ENCODE assay signal across 1 cellular context in genomic region chr6:3732345-3733141, GRCh38.
TF ChIP-seq lines count a peak whose summit lies in the region.

No MANE protein-coding gene starts in this region.

TF ChIP-seq in GM12878, 131 proteins besides CTCF, POLR2A, EP300 and RAD21 (continued from another document):
- TF ChIP-seq, protein P1, sequence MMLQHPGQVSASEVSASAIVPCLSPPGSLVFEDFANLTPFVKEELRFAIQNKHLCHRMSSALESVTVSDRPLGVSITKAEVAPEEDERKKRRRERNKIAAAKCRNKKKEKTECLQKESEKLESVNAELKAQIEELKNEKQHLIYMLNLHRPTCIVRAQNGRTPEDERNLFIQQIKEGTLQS (IDR thresholded peaks at IDR 0.05; ENCODE audit: borderline replicate concordance, extremely low read depth, low read depth, low read length) = no peak
- TF ChIP-seq IKZF1 (conservative IDR thresholded peaks at IDR 0.05) = no peak
- no peak for TF ChIP-seq SMAD5 (IDR thresholded peaks at IDR 0.05; ENCODE audit: low read depth)
- no peak for TF ChIP-seq BMI1 (IDR thresholded peaks at IDR 0.05; ENCODE audit: borderline replicate concordance)
- no peak for TF ChIP-seq MYC (IDR thresholded peaks at IDR 0.05; ENCODE audit: insufficient read depth, insufficient read length, insufficient replicate concordance, low read length, severe bottlenecking)
- TF ChIP-seq RFX5 (IDR thresholded peaks at IDR 0.05; ENCODE audit: low read depth, low read length) = no peak
- TF ChIP-seq ZNF217 (IDR thresholded peaks at IDR 0.05) = no peak
- TF ChIP-seq, protein P2, sequence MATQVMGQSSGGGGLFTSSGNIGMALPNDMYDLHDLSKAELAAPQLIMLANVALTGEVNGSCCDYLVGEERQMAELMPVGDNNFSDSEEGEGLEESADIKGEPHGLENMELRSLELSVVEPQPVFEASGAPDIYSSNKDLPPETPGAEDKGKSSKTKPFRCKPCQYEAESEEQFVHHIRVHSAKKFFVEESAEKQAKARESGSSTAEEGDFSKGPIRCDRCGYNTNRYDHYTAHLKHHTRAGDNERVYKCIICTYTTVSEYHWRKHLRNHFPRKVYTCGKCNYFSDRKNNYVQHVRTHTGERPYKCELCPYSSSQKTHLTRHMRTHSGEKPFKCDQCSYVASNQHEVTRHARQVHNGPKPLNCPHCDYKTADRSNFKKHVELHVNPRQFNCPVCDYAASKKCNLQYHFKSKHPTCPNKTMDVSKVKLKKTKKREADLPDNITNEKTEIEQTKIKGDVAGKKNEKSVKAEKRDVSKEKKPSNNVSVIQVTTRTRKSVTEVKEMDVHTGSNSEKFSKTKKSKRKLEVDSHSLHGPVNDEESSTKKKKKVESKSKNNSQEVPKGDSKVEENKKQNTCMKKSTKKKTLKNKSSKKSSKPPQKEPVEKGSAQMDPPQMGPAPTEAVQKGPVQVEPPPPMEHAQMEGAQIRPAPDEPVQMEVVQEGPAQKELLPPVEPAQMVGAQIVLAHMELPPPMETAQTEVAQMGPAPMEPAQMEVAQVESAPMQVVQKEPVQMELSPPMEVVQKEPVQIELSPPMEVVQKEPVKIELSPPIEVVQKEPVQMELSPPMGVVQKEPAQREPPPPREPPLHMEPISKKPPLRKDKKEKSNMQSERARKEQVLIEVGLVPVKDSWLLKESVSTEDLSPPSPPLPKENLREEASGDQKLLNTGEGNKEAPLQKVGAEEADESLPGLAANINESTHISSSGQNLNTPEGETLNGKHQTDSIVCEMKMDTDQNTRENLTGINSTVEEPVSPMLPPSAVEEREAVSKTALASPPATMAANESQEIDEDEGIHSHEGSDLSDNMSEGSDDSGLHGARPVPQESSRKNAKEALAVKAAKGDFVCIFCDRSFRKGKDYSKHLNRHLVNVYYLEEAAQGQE (IDR thresholded peaks at IDR 0.05; ENCODE audit: low read depth, low read length) = no peak
- no peak for TF ChIP-seq JUND (IDR thresholded peaks at IDR 0.05; ENCODE audit: low read depth, low read length)
- no peak for TF ChIP-seq NRF1 (conservative IDR thresholded peaks at IDR 0.05; ENCODE audit: low read depth, low read length)
- no peak for TF ChIP-seq ZNF592 (IDR thresholded peaks at IDR 0.05)
- no peak for TF ChIP-seq ZNF24 (IDR thresholded peaks at IDR 0.05)
- TF ChIP-seq CREM (IDR thresholded peaks at IDR 0.05; ENCODE audit: low read depth) = no peak
- no peak for TF ChIP-seq FOXM1 (IDR thresholded peaks at IDR 0.05; ENCODE audit: low read depth, low read length)
- TF ChIP-seq ZNF384 (IDR thresholded peaks at IDR 0.05; ENCODE audit: borderline replicate concordance, low read depth, low read length) = no peak
TF ChIP-seq in GM12878: peak in this region for 4.
